1 cellular context compared by ENCODE assay signal in genomic region chr2:37925063-37925897, GRCh38.
TF ChIP-seq lines count a peak whose summit lies in the region.

Gene RMDN2 (plus strand): TSS chr2:37925287. CDS start chr2:37929278, 3,991 bp downstream.

TF ChIP-seq in K562, 482 proteins besides CTCF, POLR2A, EP300 and RAD21 (continued from another document and continues in another):
- TF ChIP-seq CREB3L1 (IDR thresholded peaks at IDR 0.05; ENCODE audit: borderline replicate concordance, low read depth) = no peak; the same call in 1 of the 2 replicates
- TF ChIP-seq PREB (CRISPR knock-in tag; IDR thresholded peaks at IDR 0.05) = no peak
- TF ChIP-seq ZNF766 (CRISPR knock-in tag; conservative IDR thresholded peaks at IDR 0.05) = no peak
- peak; percentile 99 for TF ChIP-seq CC2D1A (IDR thresholded peaks at IDR 0.05)
- TF ChIP-seq ZNF324 (CRISPR knock-in tag; IDR thresholded peaks at IDR 0.05) = no peak
- no peak for TF ChIP-seq ZKSCAN3 (CRISPR knock-in tag; IDR thresholded peaks at IDR 0.05)
- TF ChIP-seq ZNF695 (CRISPR knock-in tag; IDR thresholded peaks at IDR 0.05) = no peak
- no peak for TF ChIP-seq ZNF134 (CRISPR knock-in tag; conservative IDR thresholded peaks at IDR 0.05)
- peak; percentile 78 for TF ChIP-seq PCBP1 (IDR thresholded peaks at IDR 0.05; ENCODE audit: low read depth, low read length, poor library complexity, severe bottlenecking)
- TF ChIP-seq ZNF511 (CRISPR knock-in tag; IDR thresholded peaks at IDR 0.05) = peak; percentile 68; the same call in 1 of the 2 replicates
- peak; percentile 83 for TF ChIP-seq CBFB (CRISPR knock-in tag; IDR thresholded peaks at IDR 0.05)
- peak; percentile 64 for TF ChIP-seq HMGN3 (IDR thresholded peaks at IDR 0.05; ENCODE audit: borderline replicate concordance, extremely low read depth, insufficient read length, low read depth, low read length)
- TF ChIP-seq GABPA (tag; conservative IDR thresholded peaks at IDR 0.05; ENCODE audit: low read depth) = peak; percentile 97
- TF ChIP-seq TOE1 (IDR thresholded peaks at IDR 0.05; ENCODE audit: borderline replicate concordance) = peak; percentile 53; the same call in 1 of the 2 replicates
- no peak for TF ChIP-seq TOE1 (CRISPR knock-in tag; IDR thresholded peaks at IDR 0.05; ENCODE audit: borderline replicate concordance, low read depth)
- no peak for TF ChIP-seq SETDB1 (IDR thresholded peaks at IDR 0.05; ENCODE audit: low read length)
- peak; percentile 94 to 99 for TF ChIP-seq ETV6 (IDR thresholded peaks at IDR 0.05; ENCODE audit: borderline replicate concordance in 1 of 2, low read depth in 2 of 2, low read length in 1 of 2)
- TF ChIP-seq ETV6 (CRISPR knock-in tag; IDR thresholded peaks at IDR 0.05; ENCODE audit: borderline replicate concordance) = peak; percentile 33; the same call in 1 of the 2 replicates
- peak; percentile 17; the same call in 1 of the 2 replicates for TF ChIP-seq DPF2 (IDR thresholded peaks at IDR 0.05)
- TF ChIP-seq E2F6 (IDR thresholded peaks at IDR 0.05; ENCODE audit: borderline replicate concordance in 1 of 2, extremely low read depth in 1 of 2, insufficient read depth in 1 of 2, insufficient read length in 1 of 2, low read depth in 1 of 2, low read length in 1 of 2, poor library complexity in 1 of 2, severe bottlenecking in 1 of 2) = peak; percentile 79 to 94
- TF ChIP-seq HBP1 (CRISPR knock-in tag; IDR thresholded peaks at IDR 0.05) = no peak
- TF ChIP-seq POLR3A (IDR thresholded peaks at IDR 0.05; ENCODE audit: borderline replicate concordance, extremely low read depth, insufficient read depth, insufficient read length) = no peak
- TF ChIP-seq PHF8 (IDR thresholded peaks at IDR 0.05; ENCODE audit: borderline replicate concordance, low read length) = peak; percentile 78
- no peak for TF ChIP-seq MXI1 (IDR thresholded peaks at IDR 0.05; ENCODE audit: low read depth, low read length)
- TF ChIP-seq E2F5 (CRISPR knock-in tag; IDR thresholded peaks at IDR 0.05) = 0 out of 2 replicates have a peak, but pooled peaks have one; percentile 56
- TF ChIP-seq ZNF518B (CRISPR knock-in tag; IDR thresholded peaks at IDR 0.05) = no peak
- no peak for TF ChIP-seq HMGXB4 (CRISPR knock-in tag; IDR thresholded peaks at IDR 0.05)
- TF ChIP-seq ZNF778 (CRISPR knock-in tag; IDR thresholded peaks at IDR 0.05) = no peak
- TF ChIP-seq GABPB1 (CRISPR knock-in tag; IDR thresholded peaks at IDR 0.05) = peak; percentile 89
- TF ChIP-seq POLR2AphosphoS2 (IDR thresholded peaks at IDR 0.05; ENCODE audit: low read length) = no peak
- TF ChIP-seq ATF7 (IDR thresholded peaks at IDR 0.05) = peak; percentile 57; the same call in 1 of the 2 replicates
- peak; percentile 68 for TF ChIP-seq PML (IDR thresholded peaks at IDR 0.05; ENCODE audit: low read length)
- TF ChIP-seq GTF2A2 (tag; IDR thresholded peaks at IDR 0.05) = no peak
- TF ChIP-seq FOXP4 (CRISPR knock-in tag; IDR thresholded peaks at IDR 0.05; ENCODE audit: borderline replicate concordance) = no peak
- TF ChIP-seq ZFP91 (CRISPR knock-in tag; IDR thresholded peaks at IDR 0.05) = no peak
- no peak for TF ChIP-seq POLR3G (IDR thresholded peaks at IDR 0.05; ENCODE audit: extremely low read depth, insufficient read length, insufficient replicate concordance)
- no peak for TF ChIP-seq NFXL1 (CRISPR knock-in tag; IDR thresholded peaks at IDR 0.05)
- TF ChIP-seq JUN (IDR thresholded peaks at IDR 0.05; ENCODE audit: borderline replicate concordance, low read depth, low read length) = no peak
- TF ChIP-seq JUN (CRISPR knock-in tag; IDR thresholded peaks at IDR 0.05; ENCODE audit: borderline replicate concordance) = peak; percentile 86; the same call in 1 of the 2 replicates
- TF ChIP-seq ATF6 (CRISPR knock-in tag; IDR thresholded peaks at IDR 0.05) = peak; percentile 79
- TF ChIP-seq CAMTA2 (CRISPR knock-in tag; conservative IDR thresholded peaks at IDR 0.05) = no peak
- TF ChIP-seq HIVEP1 (CRISPR knock-in tag; IDR thresholded peaks at IDR 0.05) = no peak
- TF ChIP-seq ESRRB (CRISPR knock-in tag; IDR thresholded peaks at IDR 0.05; ENCODE audit: borderline replicate concordance) = no peak
- TF ChIP-seq MXD1 (CRISPR knock-in tag; IDR thresholded peaks at IDR 0.05; ENCODE audit: borderline replicate concordance, poor library complexity, severe bottlenecking) = no peak
